ENCODE assay signal across 10 cellular contexts in genomic region chr15:96409231-96410138, GRCh38.
DNase-seq lines count a peak whose midpoint lies in the region; ATAC-seq, FAIRE-seq and TF ChIP-seq lines count a peak whose summit lies in the region.
"Had no signal": no experiment of that assay in that cellular context is flagged by ENCODE, and none has a peak within 500 bp of the region (broad histone marks: within the 10 kb centered on the region; RNA-seq: fewer than 3 reads in every experiment).

No MANE protein-coding gene starts in this region.

- H3K4me3 ChIP-seq in HFF-Myc (replicated peaks; ENCODE audit: low read depth, low read length) (0 out of 2 replicates have a peak overlapping the region, but pooled peaks have one; percentile 0), GM12878 (no peak overlapping the region), skeletal muscle tissue (ENCODE audit: low read length in 3 of 3) (peak overlapping the region in 2 of 3 donors; percentile 37 to 41)

- no peak overlapping the region for H3K4me2 ChIP-seq in GM12878 (ENCODE audit: control insufficient read depth, insufficient read depth)

- no peak overlapping the region for H2AFZ ChIP-seq in GM12878 (ENCODE audit: control insufficient read depth, low read depth, low read length)

- no peak for TF ChIP-seq RAD21 in GM12878 (IDR thresholded peaks at IDR 0.05; ENCODE audit: insufficient read depth, low read depth, low read length)

- RAD21 ChIA-PET in GM12878 (lab: Charles Lee; ENCODE audit: unreplicated experiment): no interaction called here

- intact Hi-C loops in GM12878 (cut with micrococcal nuclease; ENCODE audit: unreplicated experiment): no loop called here

- no peaks in the 10 kb centered on the region for H4K20me1 ChIP-seq in GM12878 (ENCODE audit: control insufficient read depth, insufficient read depth)

- 56% methylated on average over 61 of the region's 77 CpGs for WGBS in GM12878 (ENCODE audit: insufficient coverage, insufficient replicate concordance, low lambda C conversion rate, missing lambda C conversion rate)

- TF ChIP-seq POLR2A in GM12878 (IDR thresholded peaks at IDR 0.05; ENCODE audit: low read depth, low read length): no peak

- H3K9me3 ChIP-seq in GM12878 (replicated peaks; ENCODE audit: control insufficient read depth, insufficient read depth, low read length) (no peaks in the 10 kb centered on the region; the same call in 2 of the 3 replicates), skeletal muscle tissue (ENCODE audit: control insufficient read depth in 3 of 3, low read length in 3 of 3) (no peaks in the 10 kb centered on the region)

- H3K79me2 ChIP-seq in GM12878 (ENCODE audit: control insufficient read depth, insufficient read depth, low read length): no peaks in the 10 kb centered on the region

- H3K27me3 ChIP-seq in GM12878 (replicated peaks in 1 of 2; ENCODE audit: control insufficient read depth in 2 of 2, insufficient read depth in 2 of 2, low read length in 1 of 2): peaks cover 2% of the 10 kb centered on the region in 2 experiments
- H3K27me3 ChIP-seq in skeletal muscle tissue (ENCODE audit: control insufficient read depth in 3 of 3, insufficient read depth in 3 of 3, low read length in 3 of 3): peaks cover 64 to 84% (median 83%) of the 10 kb centered on the region in 3 donors

- H3K4me1 ChIP-seq in GM12878 (ENCODE audit: control insufficient read depth, insufficient read depth, low read length) (no peaks in the 10 kb centered on the region), skeletal muscle tissue (ENCODE audit: control insufficient read depth in 3 of 3, insufficient read depth in 3 of 3, low read length in 3 of 3) (peaks cover 0 to 15% (median 6%) of the 10 kb centered on the region in 3 donors)

- DNase-seq in HFF-Myc (ENCODE audit: extremely low read depth, low read depth): no peak
- DNase-seq in GM12878 (ENCODE audit: low read depth, low spot score): no peak
- peak; percentile 11 for DNase-seq in iris pigment epithelial cell (ENCODE audit: low read depth)
- DNase-seq in NCI-H774 (lab: John Stamatoyannopoulos, UW): no peak
- DNase-seq in Kasumi-1 (lab: John Stamatoyannopoulos, UW): no peak
- DNase-seq: activated gamma-delta T cell, NCI-H2171 treated with DMSO at 0.1 percent for 48 hours had no signal

- no peak for TF ChIP-seq CTCF in HFF-Myc (IDR thresholded peaks at IDR 0.05; ENCODE audit: low read depth, low read length, missing control alignments)
- TF ChIP-seq CTCF in GM12878 (IDR thresholded peaks at IDR 0.05 in 2 of 3, conservative IDR thresholded peaks at IDR 0.05 in 1 of 3; ENCODE audit: control insufficient read depth in 2 of 3, extremely low read depth in 1 of 3, insufficient read depth in 1 of 3, low read depth in 3 of 3, low read length in 3 of 3): no peak

- POLR2A ChIA-PET in GM12878 (lab: Charles Lee): no interaction called here

- ATAC-seq in GM12878 (no peak), GM18868 (IDR thresholded peaks at IDR 0.05; ENCODE audit: unreplicated experiment) (no peak), GM19455 (IDR thresholded peaks at IDR 0.05; ENCODE audit: unreplicated experiment) (no peak)

- SMC1A ChIA-PET in GM12878 (lab: Charles Lee; ENCODE audit: uncharacterized antibody, unreplicated experiment): no interaction called here

- H3K27ac ChIP-seq in GM12878 (ENCODE audit: control insufficient read depth, insufficient read depth) (no peak overlapping the region), skeletal muscle tissue (ENCODE audit: low read depth, low read length) (no peak overlapping the region)

- no peak for FAIRE-seq in GM12878 (lab: Jason Lieb, UNC)

- TF ChIP-seq EP300 in GM12878 (IDR thresholded peaks at IDR 0.05; ENCODE audit: borderline replicate concordance in 1 of 2, control insufficient read depth in 1 of 2, low read depth in 2 of 2, low read length in 2 of 2): no peak

- in situ Hi-C loops in GM12878 (cut with MboI): no loop called here

- H3K9ac ChIP-seq in GM12878 (ENCODE audit: control insufficient read depth, insufficient read depth, low read length): no peak overlapping the region
- no peak overlapping the region for H3K9ac ChIP-seq in skeletal muscle tissue (ENCODE audit: low read depth in 1 of 3, low read length in 3 of 3)

- no TSS peak for BruUV-seq in GM12878 (replicated peaks; lab: Mats Ljungman, UMichigan)

- H3K36me3 ChIP-seq in GM12878 (ENCODE audit: control insufficient read depth in 2 of 2, insufficient read depth in 2 of 2, low read length in 1 of 2): no peaks in the 10 kb centered on the region
- H3K36me3 ChIP-seq in skeletal muscle tissue (ENCODE audit: control insufficient read depth in 3 of 3, insufficient read depth in 3 of 3, low read length in 3 of 3): no peaks in the 10 kb centered on the region

- CTCF ChIA-PET in GM12878 (lab: Yijun Ruan, JAX): no interaction called here

TF ChIP-seq in GM12878, 131 proteins besides CTCF, POLR2A, EP300 and RAD21:
- TF ChIP-seq SUZ12 (IDR thresholded peaks at IDR 0.05; ENCODE audit: unreplicated experiment) (peak; percentile 87), HDAC2 (IDR thresholded peaks at IDR 0.05) (no peak)
